In the genomic region with DNA sequence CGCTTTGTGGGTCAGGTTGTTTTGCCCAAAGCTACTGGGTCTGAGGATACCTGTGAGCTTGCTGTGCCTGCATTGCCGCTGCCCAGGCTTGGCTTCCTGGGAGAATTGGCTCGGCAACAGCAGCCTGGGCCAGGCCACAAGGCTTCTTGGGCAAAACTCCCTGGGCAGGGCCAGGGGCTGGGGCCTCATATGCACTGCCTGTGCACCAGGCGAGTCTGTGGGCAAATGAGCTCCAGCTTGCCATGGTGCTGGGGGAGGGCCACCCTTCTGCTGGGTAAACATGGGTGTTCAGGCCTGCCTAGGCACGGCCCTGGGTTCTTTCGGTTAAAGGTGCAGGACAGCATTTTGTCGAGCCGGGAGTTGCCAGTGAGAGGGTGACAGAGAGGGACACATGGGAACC, we compare ENCODE assay signal across 16 cellular contexts. TPM values are rescaled to one million over a fixed set of nuclear protein-coding genes. Genes with fewer than 3 reads are reported as not detected.
DNase-seq lines count a peak whose midpoint lies in the region; ATAC-seq lines count a peak whose summit lies in the region.
"Had no signal": no experiment of that assay in that cellular context is flagged by ENCODE, and none has a peak within 500 bp of the region (broad histone marks: within the 10 kb centered on the region; RNA-seq: fewer than 3 reads in every experiment).

No MANE protein-coding gene starts in this region.

- H3K27ac Mint-ChIP-seq in activated naive CD8-positive, alpha-beta T cell treated with anti-CD3 and anti-CD28 coated beads, Interleukin-2, amount 50 U/mL, for 24 hours, result no peak overlapping the region
- H3K27ac Mint-ChIP-seq: progenitor cell of endocrine pancreas had no signal

- H3K36me3 ChIP-seq in mucosa of stomach (ENCODE audit: control insufficient read depth, insufficient read depth, low read length), result peaks cover 4% of the 10 kb centered on the region

- H3K4me3 Mint-ChIP-seq in activated naive CD8-positive, alpha-beta T cell treated with anti-CD3 and anti-CD28 coated beads, Interleukin-2, amount 50 U/mL, for 24 hours, result no peak overlapping the region

- ATAC-seq in esophagus mucosa, result peak; percentile 88
- ATAC-seq in HG02852 (IDR thresholded peaks at IDR 0.05; ENCODE audit: unreplicated experiment), result no peak
- no peak for ATAC-seq in activated naive CD8-positive, alpha-beta T cell treated with anti-CD3 and anti-CD28 coated beads, Interleukin-2, amount 50 U/mL, for 24 hours
- ATAC-seq: SK-N-SH treated with all-trans-retinoic acid at 6 μM for 48 hours had no signal

- H3K4me1 Mint-ChIP-seq in activated naive CD8-positive, alpha-beta T cell treated with anti-CD3 and anti-CD28 coated beads, Interleukin-2, amount 50 U/mL, for 24 hours, result peaks cover 51% of the 10 kb centered on the region

- no peaks in the 10 kb centered on the region for H3K9me3 ChIP-seq in mucosa of stomach (ENCODE audit: control insufficient read depth, low read length)

- H3K36me3 Mint-ChIP-seq in activated naive CD8-positive, alpha-beta T cell treated with anti-CD3 and anti-CD28 coated beads, Interleukin-2, amount 50 U/mL, for 24 hours (ENCODE audit: low read depth), result no peaks in the 10 kb centered on the region

- no peaks in the 10 kb centered on the region for H3K27me3 Mint-ChIP-seq in activated naive CD8-positive, alpha-beta T cell treated with anti-CD3 and anti-CD28 coated beads, Interleukin-2, amount 50 U/mL, for 24 hours
- H3K27me3 Mint-ChIP-seq: progenitor cell of endocrine pancreas had no signal

- H3K27me3 ChIP-seq in mucosa of stomach (ENCODE audit: control insufficient read depth, insufficient read depth, low read length), result no peaks in the 10 kb centered on the region

- no peaks in the 10 kb centered on the region for H3K9me3 Mint-ChIP-seq in activated naive CD8-positive, alpha-beta T cell treated with anti-CD3 and anti-CD28 coated beads, Interleukin-2, amount 50 U/mL, for 24 hours

- peak overlapping the region; percentile 31 for H3K4me3 ChIP-seq in mucosa of stomach (ENCODE audit: low read length)

- H3K9ac ChIP-seq in mucosa of stomach (ENCODE audit: low read length), result peak overlapping the region; percentile 17

- DNase-seq in NCI-H2171 treated with DMSO at 0.1 percent for 48 hours (lab: John Stamatoyannopoulos, UW), result peak; percentile 40
- DNase-seq in NCI-H2171 (lab: John Stamatoyannopoulos, UW), result no peak
- DNase-seq in ureter (ENCODE audit: low spot score), result peak; percentile 84
- no peak for DNase-seq in NCI-H187 (lab: John Stamatoyannopoulos, UW)
- no peak for DNase-seq in activated naive CD8-positive, alpha-beta T cell treated with anti-CD3 and anti-CD28 coated beads, Interleukin-2, amount 50 U/mL, for 24 hours
- DNase-seq: effector CD4-positive, alpha-beta T cell; foreskin fibroblast; Kasumi-1; NCI-H2029; NK-92 treated with Interleukin-12 subunit alpha and Interleukin-12 subunit beta, amount 100 ng/mL, for 24 hours; stimulated activated CD4-positive, alpha-beta T cell treated with anti-CD3 and anti-CD28 coated beads, Interleukin-2, amount 100 ng/mL, for 48 hours had no signal

- peaks cover 98% of the 10 kb centered on the region for H3K4me1 ChIP-seq in mucosa of stomach (ENCODE audit: control insufficient read depth, insufficient read depth, low read length)

RNA-seq across cellular contexts. Expression of a gene that starts 19.4 kb away (rescaled TPM):
- total RNA-seq in esophagus mucosa (43.8 TPM), ureter (107 TPM)

Comparison
In these comparisons a context has a peak if more than half of its experiments do, and no peak if none do; other contexts are left out.
1. DNase-seq: peak in NCI-H2171 treated with DMSO at 0.1 percent for 48 hours (single experiment) and ureter (single experiment); none in NCI-H2171 (single experiment), NCI-H187 (0 of 2) and activated naive CD8-positive, alpha-beta T cell treated with anti-CD3 and anti-CD28 coated beads, Interleukin-2, amount 50 U/mL, for 24 hours (single experiment).